20 cellular contexts compared by ENCODE assay signal in the genomic region with DNA sequence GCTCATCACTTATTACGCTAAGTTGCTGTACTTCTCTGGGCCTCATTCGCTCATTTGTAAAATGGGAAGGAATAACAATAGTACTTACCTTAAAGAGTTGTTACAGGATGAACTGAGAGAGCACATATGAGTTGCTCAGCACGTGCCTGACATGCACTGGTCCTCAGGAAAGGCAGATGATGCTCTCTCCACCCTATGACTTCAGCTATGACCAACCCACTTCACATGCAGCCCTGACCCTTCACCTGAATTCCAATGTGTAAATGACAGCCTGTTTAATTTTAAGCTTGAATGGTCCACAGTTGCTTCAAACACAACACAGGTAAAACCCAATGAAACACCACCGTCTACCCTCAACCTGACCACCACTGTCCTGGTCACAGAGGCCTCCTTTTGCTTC. TPM values are rescaled to one million over a fixed set of nuclear protein-coding genes. Genes with fewer than 3 reads are reported as not detected.
DNase-seq lines count a peak whose midpoint lies in the region; ATAC-seq and TF ChIP-seq lines count a peak whose summit lies in the region.
"Had no signal": no experiment of that assay in that cellular context is flagged by ENCODE, and none has a peak within 500 bp of the region (broad histone marks: within the 10 kb centered on the region; RNA-seq: fewer than 3 reads in every experiment).

No MANE protein-coding gene starts in this region.

- peaks cover 54% of the 10 kb centered on the region for H3K79me2 ChIP-seq in ACC112 (ENCODE audit: control insufficient read depth, insufficient read depth, low read length, unreplicated experiment)

- no peaks in the 10 kb centered on the region for H3K36me3 ChIP-seq in ACC112 (ENCODE audit: insufficient read depth, low read length)
- H3K36me3 ChIP-seq: esophagus muscularis mucosa, left lung, uterus had no signal

- no peaks in the 10 kb centered on the region for H3K9me3 Mint-ChIP-seq in HFFc6
- no peaks in the 10 kb centered on the region for H3K9me3 Mint-ChIP-seq in brain
- H3K9me3 Mint-ChIP-seq: naive thymus-derived CD4-positive, alpha-beta T cell; stimulated activated naive CD8-positive, alpha-beta T cell treated with anti-CD3 and anti-CD28 coated beads, Interleukin-15, amount 100 ng/mL, for 72 hours; T-cell; WTC11 had no signal

- H3K4me3 Mint-ChIP-seq in HFFc6 (no peak overlapping the region), brain (no peak overlapping the region)
- H3K4me3 Mint-ChIP-seq: naive thymus-derived CD4-positive, alpha-beta T cell; stimulated activated naive CD8-positive, alpha-beta T cell treated with anti-CD3 and anti-CD28 coated beads, Interleukin-15, amount 100 ng/mL, for 72 hours; T-cell; WTC11 had no signal

- TF ChIP-seq CTCF in HFFc6 (IDR thresholded peaks at IDR 0.05) (no peak), brain (conservative IDR thresholded peaks at IDR 0.05) (no peak)

- DNase-seq in HFFc6, result peak; percentile 16
- no peak for DNase-seq in left ventricle myocardium superior
- no peak for DNase-seq in nucleus accumbens (lab: John Stamatoyannopoulos, UW)
- DNase-seq: activated effector memory CD4-positive, alpha-beta T cell treated with Interleukin-2 at 50 U/mL for 16 hours; hypothalamus; left lung; naive thymus-derived CD4-positive, alpha-beta T cell; NCI-H2081 treated with DMSO at 0.1 percent for 48 hours; NCI-H774; stimulated activated naive CD8-positive, alpha-beta T cell treated with anti-CD3 and anti-CD28 coated beads, Interleukin-15, amount 100 ng/mL, for 72 hours; T-cell; uterus had no signal

- peaks cover 55% of the 10 kb centered on the region for H3K4me1 Mint-ChIP-seq in HFFc6 (ENCODE audit: low read depth)
- peaks cover 54% of the 10 kb centered on the region for H3K4me1 Mint-ChIP-seq in brain
- H3K4me1 Mint-ChIP-seq: naive thymus-derived CD4-positive, alpha-beta T cell; stimulated activated naive CD8-positive, alpha-beta T cell treated with anti-CD3 and anti-CD28 coated beads, Interleukin-15, amount 100 ng/mL, for 72 hours; T-cell had no signal

- H3K27ac Mint-ChIP-seq in HFFc6 (peak overlapping the region; percentile 53), brain (peak overlapping the region in 4 of 5 experiments; percentile 17 to 76 (median 28))
- H3K27ac Mint-ChIP-seq: naive thymus-derived CD4-positive, alpha-beta T cell; T-cell; WTC11 had no signal

- H2AFZ ChIP-seq in ACC112 (ENCODE audit: low read length, unreplicated experiment), result no peak overlapping the region

- peak overlapping the region; percentile 53 for H3K27ac ChIP-seq in ACC112 (ENCODE audit: low read depth, low read length)
- H3K27ac ChIP-seq: coronary artery, left lung, uterus had no signal

- peak; percentile 85 for ATAC-seq in left ventricle myocardium superior
- no peak for ATAC-seq in HG02938 (IDR thresholded peaks at IDR 0.05; ENCODE audit: unreplicated experiment)
- no peak for ATAC-seq in HG03159 (IDR thresholded peaks at IDR 0.05; ENCODE audit: unreplicated experiment)
- no peak for ATAC-seq in HG02642 (IDR thresholded peaks at IDR 0.05; ENCODE audit: poor library complexity, unreplicated experiment)
- ATAC-seq: left lung; naive thymus-derived CD4-positive, alpha-beta T cell; stimulated activated naive CD8-positive, alpha-beta T cell treated with anti-CD3 and anti-CD28 coated beads, Interleukin-15, amount 100 ng/mL, for 72 hours; T-cell; WTC11 had no signal

- H3K4me1 ChIP-seq in ACC112 (ENCODE audit: control insufficient read depth, insufficient read depth, low read length, unreplicated experiment), result peaks cover 58% of the 10 kb centered on the region

- H3K27me3 Mint-ChIP-seq in HFFc6 (ENCODE audit: insufficient read depth), result peaks cover 3% of the 10 kb centered on the region; the same call in 1 of the 2 replicates
- no peaks in the 10 kb centered on the region for H3K27me3 Mint-ChIP-seq in brain
- H3K27me3 Mint-ChIP-seq: stimulated activated naive CD8-positive, alpha-beta T cell treated with anti-CD3 and anti-CD28 coated beads, Interleukin-15, amount 100 ng/mL, for 72 hours had no signal

- no peak overlapping the region for H3K4me3 ChIP-seq in ACC112 (ENCODE audit: low read depth, low read length)
- H3K4me3 ChIP-seq: coronary artery, esophagus muscularis mucosa, left lung, uterus had no signal

- intact Hi-C loops in left ventricle myocardium superior (cut with micrococcal nuclease), result no loop called here

- H3K36me3 Mint-ChIP-seq in HFFc6 (ENCODE audit: low read depth) (peaks cover 8% of the 10 kb centered on the region; the same call in 1 of the 2 replicates), brain (no peaks in the 10 kb centered on the region)
- H3K36me3 Mint-ChIP-seq: naive thymus-derived CD4-positive, alpha-beta T cell; T-cell; WTC11 had no signal

- no peaks in the 10 kb centered on the region for H3K27me3 ChIP-seq in ACC112 (ENCODE audit: insufficient read depth, low read length)
- H3K27me3 ChIP-seq: esophagus muscularis mucosa, left lung, uterus had no signal

RNA-seq across cellular contexts. Expression of a gene that starts 32.9 kb away (rescaled TPM):
- total RNA-seq in HFFc6 (2021; fragmentation: NEBNext Ultra II Directional; extraction: Animal tissue kit (Norgen Biotek cat#: 25700)), result 10 to 100 TPM; 80.3 to 93.2 (median 83.8) TPM
- 33.2 TPM for polyA plus RNA-seq in brain (ENCODE audit: insufficient read depth, low read depth, low replicate concordance)
- 46.6 TPM for total RNA-seq in left ventricle myocardium superior
